20 cellular contexts compared by ENCODE assay signal in genomic region chr21:43573921-43574320, GRCh38.
DNase-seq lines count a peak whose midpoint lies in the region; ATAC-seq and TF ChIP-seq lines count a peak whose summit lies in the region.
"Had no signal": no experiment of that assay in that cellular context is flagged by ENCODE, and none has a peak within 500 bp of the region (broad histone marks: within the 10 kb centered on the region; RNA-seq: fewer than 3 reads in every experiment).

No MANE protein-coding gene starts in this region.

- no peak for TF ChIP-seq EP300 in transverse colon (IDR thresholded peaks at IDR 0.05; ENCODE audit: low read depth)
- no peak for TF ChIP-seq EP300 in tibial nerve (IDR thresholded peaks at IDR 0.05)

- H3K4me1 ChIP-seq in H9 (ENCODE audit: insufficient read depth, low read length) (no peaks in the 10 kb centered on the region), neuronal stem cell (ENCODE audit: control insufficient read depth in 2 of 2, insufficient read depth in 1 of 2, low read depth in 1 of 2, low read length in 2 of 2) (peaks cover 3 to 4% of the 10 kb centered on the region in 2 donors), transverse colon (peaks cover 0 to 9% (median 5%) of the 10 kb centered on the region in 4 donors), tibial nerve (peaks cover 0 to 6% (median under 1%) of the 10 kb centered on the region in 4 donors)
- H3K4me1 ChIP-seq: Caco-2 had no signal

- H3K9me3 ChIP-seq in H9 (ENCODE audit: control insufficient read depth, low read depth, low read length) (no peaks in the 10 kb centered on the region), neuronal stem cell (replicated peaks in 1 of 2; ENCODE audit: control insufficient read depth in 2 of 2, insufficient read depth in 1 of 2, low read depth in 1 of 2, low read length in 2 of 2) (no peaks in the 10 kb centered on the region), transverse colon (no peaks in the 10 kb centered on the region), tibial nerve (no peaks in the 10 kb centered on the region)
- H3K9me3 ChIP-seq: Caco-2, SK-N-SH had no signal

- H3T11ph ChIP-seq in H9 (ENCODE audit: low read length): no peak overlapping the region

- no peak for TF ChIP-seq CTCF in H9 (conservative IDR thresholded peaks at IDR 0.05)
- TF ChIP-seq CTCF in coronary artery (IDR thresholded peaks at IDR 0.05): no peak
- TF ChIP-seq CTCF in transverse colon (IDR thresholded peaks at IDR 0.05): no peak
- no peak for TF ChIP-seq CTCF in tibial nerve (IDR thresholded peaks at IDR 0.05)

- H2BK20ac ChIP-seq in H9 (ENCODE audit: low read depth, low read length, poor library complexity, severe bottlenecking): no peak overlapping the region

- no CpG with 5 or more reads among the region's 7 CpGs for WGBS in H9 (ENCODE audit: extremely low coverage, insufficient read length, low lambda C conversion rate)
- WGBS in neuronal stem cell (ENCODE audit: extremely low coverage in 2 of 2, insufficient read length in 2 of 2, insufficient replicate concordance in 1 of 2), 2 donors: no CpG with 5 or more reads among the region's 7 CpGs
- WGBS in transverse colon (ENCODE audit: low coverage in 1 of 2), 2 donors: 85 to 100% methylated on average over 1 to 7 of the region's 7 CpGs
- WGBS in tibial nerve, 2 donors: 85 to 92% methylated on average over 7 of the region's 7 CpGs

- H3K23ac ChIP-seq in H9 (ENCODE audit: insufficient read length, low read depth, low read length) (no peak overlapping the region), neuronal stem cell (ENCODE audit: low read depth, low read length, poor library complexity) (no peak overlapping the region)

- no peak overlapping the region for H3K18ac ChIP-seq in H9 (ENCODE audit: insufficient read length, low read depth, low read length)
- H3K18ac ChIP-seq in neuronal stem cell (ENCODE audit: low read length): peak overlapping the region; percentile 5

- peaks cover 5 to 7% of the 10 kb centered on the region in 2 experiments for H3K4me1 Mint-ChIP-seq in H9

- H3K36me3 Mint-ChIP-seq in H9 (ENCODE audit: insufficient read depth in 1 of 3, low read depth in 3 of 3): peaks cover 0 to 3% (median 0%) of the 10 kb centered on the region in 3 experiments; a peak in 1 of 7 replicates
- H3K36me3 Mint-ChIP-seq: CD8-positive, alpha-beta T cell had no signal

- no peak overlapping the region for H3K4me3 ChIP-seq in coronary artery
- no peak overlapping the region for H3K4me3 ChIP-seq in neuronal stem cell (ENCODE audit: low read length in 2 of 2)
- no peak overlapping the region for H3K4me3 ChIP-seq in transverse colon
- no peak overlapping the region for H3K4me3 ChIP-seq in tibial nerve

- intact Hi-C loops in transverse colon (cut with DNase I; ENCODE audit: low total_unique reads): no loop called here

- H3K9me3 Mint-ChIP-seq in H9: no peaks in the 10 kb centered on the region
- H3K9me3 Mint-ChIP-seq: CD8-positive, alpha-beta T cell had no signal

- no peak overlapping the region for H3K4me3 Mint-ChIP-seq in H9
- H3K4me3 Mint-ChIP-seq: CD8-positive, alpha-beta T cell had no signal

- H2BK5ac ChIP-seq in H9 (ENCODE audit: insufficient read length, low read length): no peak overlapping the region
- H2BK5ac ChIP-seq in neuronal stem cell (ENCODE audit: low read length): no peak overlapping the region

- H3K23me2 ChIP-seq in H9 (ENCODE audit: insufficient read length, low read depth, low read length, poor library complexity, severe bottlenecking): no peaks in the 10 kb centered on the region

- no peak overlapping the region for H3K27ac ChIP-seq in H9 (ENCODE audit: insufficient read length, low read depth, low read length)
- peak overlapping the region; percentile 36 to 91 for H3K27ac ChIP-seq in coronary artery
- no peak overlapping the region for H3K27ac ChIP-seq in neuronal stem cell (replicated peaks; ENCODE audit: low read length)
- H3K27ac ChIP-seq in transverse colon: peak overlapping the region; percentile 71 to 92 (median 81)
- peak overlapping the region in 2 of 4 donors; percentile 61 to 67 for H3K27ac ChIP-seq in tibial nerve

- H3K4me2 ChIP-seq in H9 (ENCODE audit: insufficient read depth, insufficient read length, low read length) (no peak overlapping the region), neuronal stem cell (ENCODE audit: insufficient read depth, low read length, poor library complexity, severe bottlenecking) (no peak overlapping the region)
- H3K4me2 ChIP-seq: SK-N-SH had no signal

- no peak for ATAC-seq in HG03378 (IDR thresholded peaks at IDR 0.05; ENCODE audit: unreplicated experiment)
- ATAC-seq: CD8-positive, alpha-beta T cell; HCT116; HepG2 had no signal

- H2BK120ac ChIP-seq in H9 (ENCODE audit: low read depth, low read length, poor library complexity, severe bottlenecking) (no peak overlapping the region), neuronal stem cell (ENCODE audit: low read depth, low read length) (no peak overlapping the region)

- H3K27me3 ChIP-seq in H9 (ENCODE audit: insufficient read depth, low read length) (no peaks in the 10 kb centered on the region), neuronal stem cell (ENCODE audit: control insufficient read depth in 3 of 3, insufficient read depth in 3 of 3, low read depth in 1 of 3, low read length in 3 of 3) (no peaks in the 10 kb centered on the region), transverse colon (no peaks in the 10 kb centered on the region), tibial nerve (no peaks in the 10 kb centered on the region)

- no peaks in the 10 kb centered on the region for H3K79me1 ChIP-seq in H9 (ENCODE audit: insufficient read depth, low read depth, low read length, poor library complexity, severe bottlenecking)
- H3K79me1 ChIP-seq in neuronal stem cell (ENCODE audit: low read depth, low read length): no peaks in the 10 kb centered on the region

- no peak overlapping the region for H2BK15ac ChIP-seq in H9 (ENCODE audit: low read depth, low read length)
- H2BK15ac ChIP-seq in neuronal stem cell (ENCODE audit: low read length): no peak overlapping the region

- H4K8ac ChIP-seq in H9 (replicated peaks; ENCODE audit: insufficient read length, low read depth, low read length) (no peak overlapping the region), neuronal stem cell (ENCODE audit: low read depth, low read length) (no peak overlapping the region)

- no peak overlapping the region for H3K27ac Mint-ChIP-seq in H9
- H3K27ac Mint-ChIP-seq: CD8-positive, alpha-beta T cell had no signal

- H4K20me1 ChIP-seq in H9 (ENCODE audit: control insufficient read depth, insufficient read depth, insufficient read length): no peaks in the 10 kb centered on the region

- H3K56ac ChIP-seq in H9 (ENCODE audit: insufficient read length, low read depth, low read length): no peak overlapping the region

- H3K27me3 Mint-ChIP-seq in H9 (ENCODE audit: low read depth): no peaks in the 10 kb centered on the region; the same call in none of the 2 replicates

- H3K79me2 ChIP-seq in H9 (ENCODE audit: insufficient read depth, low read length): no peaks in the 10 kb centered on the region

- TF ChIP-seq POLR2A in transverse colon (IDR thresholded peaks at IDR 0.05): no peak
- no peak for TF ChIP-seq POLR2A in tibial nerve (IDR thresholded peaks at IDR 0.05)

- H2BK12ac ChIP-seq in H9 (ENCODE audit: insufficient read length, low read depth, low read length) (no peak overlapping the region), neuronal stem cell (ENCODE audit: low read length) (no peak overlapping the region)

- no peak overlapping the region for H2AFZ ChIP-seq in H9 (ENCODE audit: low read length)
- no peak overlapping the region for H2AFZ ChIP-seq in neuronal stem cell (ENCODE audit: low read length)

- H2AK5ac ChIP-seq in H9 (ENCODE audit: insufficient read length, low read length) (no peak overlapping the region), neuronal stem cell (ENCODE audit: low read depth, low read length) (no peak overlapping the region)

- H3K9ac ChIP-seq in H9 (ENCODE audit: extremely low read depth, insufficient read length, low read length): no peak overlapping the region
- no peak overlapping the region for H3K9ac ChIP-seq in neuronal stem cell (ENCODE audit: low read depth, low read length, poor library complexity)
- H3K9ac ChIP-seq: SK-N-SH had no signal

- in situ Hi-C loops in transverse colon (cut with MboI; ENCODE audit: low pct_ligation_motif_present in 1 of 4, low pct_unique_long_range_greater_than_20kb in 1 of 4, low sequenced_read_pairs in 3 of 4): no loop called here

- no peak overlapping the region for H4K5ac ChIP-seq in H9 (ENCODE audit: insufficient read length, low read depth, low read length)

- H3K36me3 ChIP-seq in neuronal stem cell (replicated peaks in 1 of 2; ENCODE audit: control insufficient read depth in 2 of 2, insufficient read depth in 2 of 2, low read length in 2 of 2): no peaks in the 10 kb centered on the region
- H3K36me3 ChIP-seq in transverse colon: no peaks in the 10 kb centered on the region
- H3K36me3 ChIP-seq in tibial nerve: no peaks in the 10 kb centered on the region

- no peak for DNase-seq in H9
- no peak for DNase-seq in coronary artery (ENCODE audit: low spot score)
- DNase-seq in neuronal stem cell (ENCODE audit: low spot score): no peak
- no peak for DNase-seq in transverse colon
- no peak for DNase-seq in cerebellar cortex (ENCODE audit: low spot score)
- no peak for DNase-seq in tibial nerve (ENCODE audit: low spot score in 2 of 2)
- DNase-seq in NCI-H82 (lab: John Stamatoyannopoulos, UW): no peak
- DNase-seq: Caco-2; CD8-positive, alpha-beta T cell; GOT3; NCI-H1105; NCI-H1436 treated with DMSO at 0.1 percent for 48 hours; NCI-H1930; NCI-H2107; NCI-H524; NCI-H748 treated with DMSO at 0.1 percent for 48 hours; SK-N-SH had no signal

- H3K4ac ChIP-seq in H9 (ENCODE audit: low read depth, low read length): no peak overlapping the region
- H3K4ac ChIP-seq in neuronal stem cell (ENCODE audit: low read length): no peak overlapping the region

- H4K91ac ChIP-seq in H9 (ENCODE audit: insufficient read length, low read depth, low read length) (no peak overlapping the region), neuronal stem cell (ENCODE audit: low read depth, low read length, poor library complexity) (no peak overlapping the region)

- peak overlapping the region; percentile 48; the same call in 1 of the 2 replicates for H3K14ac ChIP-seq in H9 (ENCODE audit: insufficient read depth, low read length)
- no peak overlapping the region for H3K14ac ChIP-seq in neuronal stem cell (ENCODE audit: low read length)

Comparison
In these comparisons a context has a peak if more than half of its experiments do, and no peak if none do; other contexts are left out.
1. H3K27ac ChIP-seq: peak in coronary artery (2 of 2) and transverse colon (4 of 4); none in H9 (single experiment) and neuronal stem cell (single experiment).